Comparison of ENCODE assay signal across 13 cellular contexts in genomic region chr5:1002836-1003235, GRCh38. TPM values are rescaled to one million over a fixed set of nuclear protein-coding genes. Genes with fewer than 3 reads are reported as not detected.
DNase-seq lines count a peak whose midpoint lies in the region; ATAC-seq and TF ChIP-seq lines count a peak whose summit lies in the region.
"Had no signal": no experiment of that assay in that cellular context is flagged by ENCODE, and none has a peak within 500 bp of the region (broad histone marks: within the 10 kb centered on the region; RNA-seq: fewer than 3 reads in every experiment).

No MANE protein-coding gene starts in this region.

- no peak overlapping the region for H3K9ac ChIP-seq in mesenchymal stem cell (ENCODE audit: low read length)

- peaks cover 75 to 86% of the 10 kb centered on the region in 2 experiments for H3K27me3 ChIP-seq in mesenchymal stem cell (ENCODE audit: control insufficient read depth in 1 of 2, insufficient read depth in 1 of 2, low read length in 2 of 2)
- H3K27me3 ChIP-seq in vagina: no peaks in the 10 kb centered on the region
- H3K27me3 ChIP-seq: pancreas had no signal

- intact Hi-C loops in CD14-positive monocyte (cut with micrococcal nuclease) (no loop called here), vagina (cut with DNase I) (no loop called here), OCI-LY7 (cut with micrococcal nuclease; ENCODE audit: unreplicated experiment) (no loop called here)

- no TSS peak for BruUV-seq in OCI-LY7 (replicated peaks; lab: Mats Ljungman, UMichigan)

- no peaks in the 10 kb centered on the region for H3K36me3 Mint-ChIP-seq in CD14-positive monocyte
- no peaks in the 10 kb centered on the region for H3K36me3 Mint-ChIP-seq in activated T-helper 17 cell treated with anti-CD3 and anti-CD28 coated beads, Interleukin-2, amount 50 U/mL, for 72 hours (ENCODE audit: low read depth)
- H3K36me3 Mint-ChIP-seq: IgD-negative memory B cell had no signal

- H3K27ac ChIP-seq in mesenchymal stem cell (ENCODE audit: low read length, poor library complexity, severe bottlenecking) (no peak overlapping the region), vagina (no peak overlapping the region), OCI-LY7 (ENCODE audit: low read depth, low read length, poor library complexity, severe bottlenecking) (no peak overlapping the region)
- H3K27ac ChIP-seq: pancreas, transverse colon had no signal

- H2BK5ac ChIP-seq in mesenchymal stem cell (ENCODE audit: low read depth, low read length, poor library complexity, severe bottlenecking): no peak overlapping the region

- H3K4me3 ChIP-seq in mesenchymal stem cell (ENCODE audit: insufficient read depth in 1 of 2, low read depth in 1 of 2, low read length in 2 of 2) (no peak overlapping the region), vagina (no peak overlapping the region), OCI-LY7 (ENCODE audit: low read depth, low read length, poor library complexity, severe bottlenecking) (no peak overlapping the region)
- H3K4me3 ChIP-seq: pancreas, transverse colon had no signal

- no peak for TF ChIP-seq POLR2A in vagina (IDR thresholded peaks at IDR 0.05)

- H3K4me1 Mint-ChIP-seq in CD14-positive monocyte: peaks cover 2% of the 10 kb centered on the region
- H3K4me1 Mint-ChIP-seq in activated T-helper 17 cell treated with anti-CD3 and anti-CD28 coated beads, Interleukin-2, amount 50 U/mL, for 72 hours: peaks cover 7% of the 10 kb centered on the region

- no peaks in the 10 kb centered on the region for H3K9me2 ChIP-seq in OCI-LY7 (ENCODE audit: insufficient read depth, low read length)

- peak overlapping the region in 1 of 7 donors; percentile 57 for H3K27ac Mint-ChIP-seq in CD14-positive monocyte
- H3K27ac Mint-ChIP-seq in activated T-helper 17 cell treated with anti-CD3 and anti-CD28 coated beads, Interleukin-2, amount 50 U/mL, for 72 hours: no peak overlapping the region
- H3K27ac Mint-ChIP-seq: IgD-negative memory B cell had no signal

- peak overlapping the region in 1 of 2 donors; percentile 12 for H3K4me3 Mint-ChIP-seq in CD14-positive monocyte
- peak overlapping the region; percentile 44 for H3K4me3 Mint-ChIP-seq in activated T-helper 17 cell treated with anti-CD3 and anti-CD28 coated beads, Interleukin-2, amount 50 U/mL, for 72 hours

- CTCF ChIA-PET in OCI-LY7 (lab: Charles Lee; ENCODE audit: unreplicated experiment): no interaction called here

- peaks cover 38 to 63% (median 47%) of the 10 kb centered on the region in 3 donors for H3K27me3 Mint-ChIP-seq in CD14-positive monocyte (ENCODE audit: low read depth in 3 of 3)
- peaks cover 6% of the 10 kb centered on the region for H3K27me3 Mint-ChIP-seq in activated T-helper 17 cell treated with anti-CD3 and anti-CD28 coated beads, Interleukin-2, amount 50 U/mL, for 72 hours

- 93% methylated on average over 13 of the region's 13 CpGs for WGBS in mesenchymal stem cell

- no peak overlapping the region for H3K23ac ChIP-seq in mesenchymal stem cell (ENCODE audit: low read length in 2 of 2)

- H3K4me2 ChIP-seq in mesenchymal stem cell (ENCODE audit: low read length, poor library complexity, severe bottlenecking) (no peak overlapping the region), OCI-LY7 (ENCODE audit: low read length) (no peak overlapping the region)

- TF ChIP-seq CTCF in CD14-positive monocyte (IDR thresholded peaks at IDR 0.05) (no peak), omental fat pad (IDR thresholded peaks at IDR 0.05) (no peak), vagina (IDR thresholded peaks at IDR 0.05) (no peak), OCI-LY7 (conservative IDR thresholded peaks at IDR 0.05; ENCODE audit: low read length) (no peak)

- H2AFZ ChIP-seq in mesenchymal stem cell (ENCODE audit: low read depth, low read length): no peak overlapping the region
- no peak overlapping the region for H2AFZ ChIP-seq in OCI-LY7 (ENCODE audit: low read length)

- no peaks in the 10 kb centered on the region for H3K79me1 ChIP-seq in mesenchymal stem cell (replicated peaks; ENCODE audit: low read length, poor library complexity, severe bottlenecking)

- no peaks in the 10 kb centered on the region for H4K20me1 ChIP-seq in OCI-LY7 (ENCODE audit: insufficient read depth, low read length)

- DNase-seq in NCI-H2227 (lab: John Stamatoyannopoulos, UW; ENCODE audit: unreplicated experiment): peak; percentile 64
- DNase-seq in NCI-H2227 treated with DMSO at 0.1 percent for 48 hours (lab: John Stamatoyannopoulos, UW): no peak
- DNase-seq in CD14-positive monocyte (ENCODE audit: low spot score): peak; percentile 12
- peak; percentile 10 for DNase-seq in omental fat pad (ENCODE audit: low spot score)
- no peak for DNase-seq in mesenchymal stem cell
- no peak for DNase-seq in vagina (ENCODE audit: extremely low spot score in 2 of 2)
- DNase-seq in OCI-LY7 (ENCODE audit: low spot score): no peak
- DNase-seq: amniotic stem cell, hypothalamus had no signal

- H3K4me1 ChIP-seq in mesenchymal stem cell (ENCODE audit: control insufficient read depth, insufficient read depth, low read depth, low read length) (peaks cover 14% of the 10 kb centered on the region), vagina (peaks cover 20% of the 10 kb centered on the region), OCI-LY7 (ENCODE audit: insufficient read depth, low read length, poor library complexity, severe bottlenecking) (no peaks in the 10 kb centered on the region)
- H3K4me1 ChIP-seq: pancreas had no signal

- H3K9me3 ChIP-seq in mesenchymal stem cell (ENCODE audit: control insufficient read depth, low read length): no peaks in the 10 kb centered on the region
- H3K9me3 ChIP-seq in vagina: no peaks in the 10 kb centered on the region
- H3K9me3 ChIP-seq in OCI-LY7 (ENCODE audit: low read length): no peaks in the 10 kb centered on the region
- H3K9me3 ChIP-seq: pancreas, transverse colon had no signal

- H2AK5ac ChIP-seq in mesenchymal stem cell (ENCODE audit: low read length, severe bottlenecking): no peak overlapping the region

- H3K14ac ChIP-seq in mesenchymal stem cell (ENCODE audit: low read length in 2 of 2): no peak overlapping the region

- H4K8ac ChIP-seq in mesenchymal stem cell (ENCODE audit: low read length): no peak overlapping the region

- no peak overlapping the region for H3K4ac ChIP-seq in mesenchymal stem cell (ENCODE audit: low read depth in 1 of 2, low read length in 2 of 2)

- no peak overlapping the region for H2BK15ac ChIP-seq in mesenchymal stem cell (ENCODE audit: low read depth, poor library complexity, severe bottlenecking)

- H4K91ac ChIP-seq in mesenchymal stem cell (ENCODE audit: low read length): no peak overlapping the region

- peaks cover 0 to 11% (median 1%) of the 10 kb centered on the region in 7 donors for H3K9me3 Mint-ChIP-seq in CD14-positive monocyte
- no peaks in the 10 kb centered on the region for H3K9me3 Mint-ChIP-seq in activated T-helper 17 cell treated with anti-CD3 and anti-CD28 coated beads, Interleukin-2, amount 50 U/mL, for 72 hours
- H3K9me3 Mint-ChIP-seq: IgD-negative memory B cell had no signal

- ATAC-seq in activated T-helper 17 cell treated with anti-CD3 and anti-CD28 coated beads, Interleukin-2, amount 50 U/mL, for 72 hours (replicated peaks): no peak
- ATAC-seq in omental fat pad (ENCODE audit: low FRiP score): no peak

- no peak overlapping the region for H3K18ac ChIP-seq in mesenchymal stem cell (ENCODE audit: low read depth in 1 of 2, low read length in 2 of 2)

- POLR2A ChIA-PET in OCI-LY7 (lab: Charles Lee): no interaction called here

- no peak overlapping the region for H2BK12ac ChIP-seq in mesenchymal stem cell (ENCODE audit: low read length in 2 of 2)

- no peaks in the 10 kb centered on the region for H3K36me3 ChIP-seq in mesenchymal stem cell (ENCODE audit: control insufficient read depth in 1 of 2, insufficient read depth in 2 of 2, low read depth in 1 of 2, low read length in 2 of 2)
- no peaks in the 10 kb centered on the region for H3K36me3 ChIP-seq in vagina
- H3K36me3 ChIP-seq in OCI-LY7 (ENCODE audit: insufficient read depth, low read length): no peaks in the 10 kb centered on the region
- H3K36me3 ChIP-seq: pancreas, transverse colon had no signal

- H2BK120ac ChIP-seq in mesenchymal stem cell (ENCODE audit: low read depth, low read length): no peak overlapping the region

- H3K79me2 ChIP-seq in OCI-LY7 (ENCODE audit: insufficient read depth, low read depth, low read length): no peaks in the 10 kb centered on the region

RNA-seq across cellular contexts. Expression of gene NKD2, which starts 5.8 kb away (rescaled TPM):
- polyA plus RNA-seq in CD14-positive monocyte: not detected
- total RNA-seq in activated T-helper 17 cell treated with anti-CD3 and anti-CD28 coated beads, Interleukin-2, amount 50 U/mL, for 72 hours: 1 to 10 TPM in 1 of 2 donors, under 1 TPM in 1; 0.37 to 1.2 TPM
- total RNA-seq in omental fat pad (1 to 10 TPM; 1.1 to 7.1 (median 1.8) TPM), vagina (2.0 TPM), OCI-LY7 (2022) (0.22 and 0.38 TPM in 2 replicates)
- polyA plus RNA-seq in mesenchymal stem cell (2013, experiment 1 of 2): 6.5 TPM
- 6.2 TPM for polyA plus RNA-seq in mesenchymal stem cell (2013, experiment 2 of 2)
- total RNA-seq in OCI-LY7 (2014; rRNA removed; shearing (Covaris generic)): 0.38 TPM in 1 of 2 replicates, not detected in the other
- polyA plus RNA-seq: IgD-negative memory B cell had no signal

Comparison
In these comparisons a context has a peak if more than half of its experiments do, and no peak if none do; other contexts are left out.
1. DNase-seq: peak in NCI-H2227 (single experiment), CD14-positive monocyte (single experiment) and omental fat pad (single experiment); none in NCI-H2227 treated with DMSO at 0.1 percent for 48 hours (single experiment), mesenchymal stem cell (single experiment), vagina (0 of 2) and OCI-LY7 (single experiment).